Comparison of ENCODE assay signal across 9 cellular contexts in genomic region chr5:16552666-16553343, GRCh38.
DNase-seq lines count a peak whose midpoint lies in the region; ATAC-seq, FAIRE-seq and TF ChIP-seq lines count a peak whose summit lies in the region.
"Had no signal": no experiment of that assay in that cellular context is flagged by ENCODE, and none has a peak within 500 bp of the region (broad histone marks: within the 10 kb centered on the region; RNA-seq: fewer than 3 reads in every experiment).

No MANE protein-coding gene starts in this region.

- no peaks in the 10 kb centered on the region for H3K27me3 ChIP-seq in prostate gland (replicated peaks; ENCODE audit: insufficient read depth)

- TF ChIP-seq POLR2A in prostate gland (IDR thresholded peaks at IDR 0.05) = no peak

- no peak overlapping the region for H3K4me3 Mint-ChIP-seq in activated naive CD4-positive, alpha-beta T cell treated with anti-CD3 and anti-CD28 coated beads for 36 hours
- no peak overlapping the region for H3K4me3 Mint-ChIP-seq in glutamatergic neuron (ENCODE audit: unreplicated experiment)
- H3K4me3 Mint-ChIP-seq: activated naive CD4-positive, alpha-beta T cell treated with anti-CD3 and anti-CD28 coated beads, Interleukin-2, amount 50 U/mL, for 24 hours had no signal

- H3K4me1 Mint-ChIP-seq in activated naive CD4-positive, alpha-beta T cell treated with anti-CD3 and anti-CD28 coated beads for 36 hours (ENCODE audit: low read depth) = peaks cover 41% of the 10 kb centered on the region
- peaks cover 5% of the 10 kb centered on the region for H3K4me1 Mint-ChIP-seq in glutamatergic neuron (ENCODE audit: low read depth, unreplicated experiment)

- no peak overlapping the region for H3K27ac Mint-ChIP-seq in activated naive CD4-positive, alpha-beta T cell treated with anti-CD3 and anti-CD28 coated beads for 36 hours
- peak overlapping the region; percentile 3 for H3K27ac Mint-ChIP-seq in glutamatergic neuron (ENCODE audit: unreplicated experiment)
- H3K27ac Mint-ChIP-seq: activated naive CD4-positive, alpha-beta T cell treated with anti-CD3 and anti-CD28 coated beads, Interleukin-2, amount 50 U/mL, for 24 hours had no signal

- ATAC-seq in GM21360 (IDR thresholded peaks at IDR 0.05; ENCODE audit: unreplicated experiment) (peak; percentile 91), HG03521 (IDR thresholded peaks at IDR 0.05; ENCODE audit: unreplicated experiment) (peak; percentile 84)

- WGBS in prostate gland = 36% methylated on average over 7 of the region's 7 CpGs

- CTCF ChIA-PET in activated naive CD4-positive, alpha-beta T cell treated with anti-CD3 and anti-CD28 coated beads for 36 hours (lab: Charles Lee) = interaction anchor here (0.6 to 2.6 kb wide), 25 partner anchors 10 to 242 kb away, joined by 3 to 10 read pairs (median 3); no protein-coding TSS in a partner anchor

- no peak overlapping the region for H3K4me3 ChIP-seq in prostate gland

- peak; percentile 75 for FAIRE-seq in RCC 7860 (lab: Jason Lieb, UNC)

- no peaks in the 10 kb centered on the region for H3K36me3 ChIP-seq in prostate gland

- peak; percentile 21 for DNase-seq in DMS153 (lab: John Stamatoyannopoulos, UW)
- peak; percentile 62 for DNase-seq in RCC 7860 (ENCODE audit: low spot score)
- peak; percentile 83 for DNase-seq in activated naive CD4-positive, alpha-beta T cell treated with anti-CD3 and anti-CD28 coated beads for 36 hours
- peak; percentile 86 for DNase-seq in glutamatergic neuron
- DNase-seq in prostate gland (ENCODE audit: low spot score) = peak; percentile 83
- no peak for DNase-seq in T-helper 9 cell

- H3K27me3 Mint-ChIP-seq in activated naive CD4-positive, alpha-beta T cell treated with anti-CD3 and anti-CD28 coated beads for 36 hours (ENCODE audit: low read depth) = no peaks in the 10 kb centered on the region
- H3K27me3 Mint-ChIP-seq in glutamatergic neuron (ENCODE audit: unreplicated experiment) = peaks cover 4% of the 10 kb centered on the region
- H3K27me3 Mint-ChIP-seq: activated naive CD4-positive, alpha-beta T cell treated with anti-CD3 and anti-CD28 coated beads, Interleukin-2, amount 50 U/mL, for 24 hours had no signal

- H3K9me3 Mint-ChIP-seq in activated naive CD4-positive, alpha-beta T cell treated with anti-CD3 and anti-CD28 coated beads for 36 hours = no peaks in the 10 kb centered on the region
- peaks cover 3% of the 10 kb centered on the region for H3K9me3 Mint-ChIP-seq in glutamatergic neuron (ENCODE audit: unreplicated experiment)
- H3K9me3 Mint-ChIP-seq: activated naive CD4-positive, alpha-beta T cell treated with anti-CD3 and anti-CD28 coated beads, Interleukin-2, amount 50 U/mL, for 24 hours had no signal

- H3K36me3 Mint-ChIP-seq in activated naive CD4-positive, alpha-beta T cell treated with anti-CD3 and anti-CD28 coated beads for 36 hours (ENCODE audit: low read depth) = peaks cover 1% of the 10 kb centered on the region
- no peaks in the 10 kb centered on the region for H3K36me3 Mint-ChIP-seq in glutamatergic neuron (ENCODE audit: unreplicated experiment)

- no peak overlapping the region for H3K27ac ChIP-seq in prostate gland

- no peaks in the 10 kb centered on the region for H3K9me3 ChIP-seq in prostate gland

- TF ChIP-seq CTCF in glutamatergic neuron (IDR thresholded peaks at IDR 0.05; ENCODE audit: partially characterized antibody, unreplicated experiment) = peak; percentile 80
- peak; percentile 15 to 76 (median 62) for TF ChIP-seq CTCF in prostate gland (IDR thresholded peaks at IDR 0.05)

- H3K4me1 ChIP-seq in prostate gland (replicated peaks) = peaks cover 3% of the 10 kb centered on the region

- intact Hi-C loops in activated naive CD4-positive, alpha-beta T cell treated with anti-CD3 and anti-CD28 coated beads for 36 hours (cut with micrococcal nuclease) = loop anchor here (1.0 to 2.0 kb wide), 5 partner anchors 64 to 393 kb away; no protein-coding TSS in a partner anchor
- intact Hi-C loops in prostate gland (cut with DNase I) = loop anchor here (5.0 kb wide), 1 partner anchor 61 kb away; no protein-coding TSS in a partner anchor
